27 cellular contexts compared by ENCODE assay signal in genomic region chr3:178709047-178709446, GRCh38.
DNase-seq lines count a peak whose midpoint lies in the region; ATAC-seq, FAIRE-seq and TF ChIP-seq lines count a peak whose summit lies in the region.
"Had no signal": no experiment of that assay in that cellular context is flagged by ENCODE, and none has a peak within 500 bp of the region (broad histone marks: within the 10 kb centered on the region; RNA-seq: fewer than 3 reads in every experiment).

No MANE protein-coding gene starts in this region.

- dilution Hi-C loops in IMR-90 (cut with HindIII; ENCODE audit: low sequenced_read_pairs, unreplicated experiment) = no loop called here

- 37% methylated on average over 2 of the region's 6 CpGs; no CpG with 5 or more reads in 1 of the 2 experiments for WGBS in IMR-90 (ENCODE audit: extremely low coverage in 2 of 2, insufficient read length in 1 of 2), 2 experiments

- TF ChIP-seq RAD21 in IMR-90 (IDR thresholded peaks at IDR 0.05; ENCODE audit: low read length) = no peak

- FAIRE-seq in RCC 7860 (lab: Jason Lieb, UNC) = no peak
- FAIRE-seq: endothelial cell of umbilical vein had no signal

- H4K8ac ChIP-seq in IMR-90 (ENCODE audit: low read depth in 2 of 2, low read length in 2 of 2) = no peak overlapping the region

- ATAC-seq in IMR-90 (ENCODE audit: low read depth) (no peak), T-cell (replicated peaks in 1 of 4) (no peak)
- ATAC-seq: activated CD8-positive, alpha-beta memory T cell treated with anti-CD3 and anti-CD28 coated beads, Interleukin-2, amount 10 ng/mL, durations not matched to agents 7 days and 5 days; activated naive CD4-positive, alpha-beta T cell treated with anti-CD3 and anti-CD28 coated beads, Interleukin-2, amount 50 U/mL, for 72 hours; activated T-cell treated with anti-CD3 and anti-CD28 coated beads, Interleukin-2, amount 50 U/mL, for 72 hours; psoas muscle; stimulated activated naive CD8-positive, alpha-beta T cell treated with anti-CD3 and anti-CD28 coated beads, Interleukin-15, amount 100 ng/mL, for 72 hours had no signal

- peak; percentile 23 for DNase-seq in COLO668 (lab: John Stamatoyannopoulos, UW; ENCODE audit: unreplicated experiment)
- DNase-seq in IMR-90 = peak; percentile 4
- DNase-seq in NCI-H69 (lab: John Stamatoyannopoulos, UW) = peak; percentile 42
- DNase-seq in fibroblast of mammary gland (ENCODE audit: low read depth) = peak; percentile 6
- DNase-seq in foreskin melanocyte = no peak
- DNase-seq in H4 (ENCODE audit: low spot score) = no peak
- no peak for DNase-seq in RCC 7860 (ENCODE audit: low spot score)
- no peak for DNase-seq in T-cell
- DNase-seq: activated CD4-positive, alpha-beta T cell treated with anti-CD3 and anti-CD28 coated beads, Interleukin-2, amount 10 ng/mL, durations not matched to agents 7 days and 5 days; activated CD8-positive, alpha-beta memory T cell treated with anti-CD3 and anti-CD28 coated beads, Interleukin-2, amount 10 ng/mL, durations not matched to agents 7 days and 5 days; activated T-cell treated with anti-CD3 and anti-CD28 coated beads, Interleukin-2, amount 50 U/mL, for 72 hours; C1 segment of cervical spinal cord; central memory CD4-positive, alpha-beta T cell; HFFc6; MG63; NCI-H1417 treated with DMSO at 0.1 percent for 48 hours; NCI-H345; OCI-M1; psoas muscle; Right ventricle myocardium superior; stimulated activated naive CD8-positive, alpha-beta T cell treated with anti-CD3 and anti-CD28 coated beads, Interleukin-15, amount 100 ng/mL, for 72 hours; T-helper 9 cell; WERI-Rb-1 had no signal

- H3K9me3 Mint-ChIP-seq in T-cell = no peaks in the 10 kb centered on the region
- H3K9me3 Mint-ChIP-seq: activated T-cell treated with anti-CD3 and anti-CD28 coated beads, Interleukin-2, amount 50 U/mL, for 72 hours; stimulated activated naive CD8-positive, alpha-beta T cell treated with anti-CD3 and anti-CD28 coated beads, Interleukin-15, amount 100 ng/mL, for 72 hours had no signal

- H3K27me3 ChIP-seq in IMR-90 (ENCODE audit: control insufficient read depth, insufficient read depth, low read length) = no peaks in the 10 kb centered on the region
- H3K27me3 ChIP-seq: MG63, neutrophil, tibial nerve had no signal

- no peaks in the 10 kb centered on the region for H3K36me3 ChIP-seq in IMR-90 (ENCODE audit: control insufficient read depth, insufficient read depth, low read length)
- H3K36me3 ChIP-seq: MG63, neutrophil, tibial nerve, WERI-Rb-1 had no signal

- no peaks in the 10 kb centered on the region for H3K36me3 Mint-ChIP-seq in T-cell
- H3K36me3 Mint-ChIP-seq: activated CD8-positive, alpha-beta memory T cell treated with anti-CD3 and anti-CD28 coated beads, Interleukin-2, amount 10 ng/mL, durations not matched to agents 7 days and 5 days had no signal

- no peak overlapping the region for H3K4me3 Mint-ChIP-seq in T-cell
- H3K4me3 Mint-ChIP-seq: activated CD4-positive, alpha-beta T cell treated with anti-CD3 and anti-CD28 coated beads, Interleukin-2, amount 10 ng/mL, durations not matched to agents 7 days and 5 days; activated CD8-positive, alpha-beta memory T cell treated with anti-CD3 and anti-CD28 coated beads, Interleukin-2, amount 10 ng/mL, durations not matched to agents 7 days and 5 days; activated T-cell treated with anti-CD3 and anti-CD28 coated beads, Interleukin-2, amount 50 U/mL, for 72 hours; HFFc6; stimulated activated naive CD8-positive, alpha-beta T cell treated with anti-CD3 and anti-CD28 coated beads, Interleukin-15, amount 100 ng/mL, for 72 hours had no signal

- POLR2A ChIA-PET in IMR-90 (lab: Charles Lee; ENCODE audit: unreplicated experiment) = no interaction called here
- POLR2A ChIA-PET in T-cell (lab: Charles Lee) = no interaction called here

- H2AK5ac ChIP-seq in IMR-90 (ENCODE audit: low read depth, low read length) = no peak overlapping the region

- intact Hi-C loops in IMR-90 (cut with micrococcal nuclease) = loop anchor here (10.0 kb wide), 1 partner anchor 274 kb away; no protein-coding TSS in a partner anchor

- no peaks in the 10 kb centered on the region for H3K27me3 Mint-ChIP-seq in T-cell
- H3K27me3 Mint-ChIP-seq: activated CD4-positive, alpha-beta T cell treated with anti-CD3 and anti-CD28 coated beads, Interleukin-2, amount 10 ng/mL, durations not matched to agents 7 days and 5 days; activated CD8-positive, alpha-beta memory T cell treated with anti-CD3 and anti-CD28 coated beads, Interleukin-2, amount 10 ng/mL, durations not matched to agents 7 days and 5 days; stimulated activated naive CD8-positive, alpha-beta T cell treated with anti-CD3 and anti-CD28 coated beads, Interleukin-15, amount 100 ng/mL, for 72 hours had no signal

- no TSS peak for BruUV-seq in IMR-90 (replicated peaks; lab: Mats Ljungman, UMichigan)

- in situ Hi-C loops in IMR-90 (cut with MboI; ENCODE audit: low sequenced_read_pairs) = no loop called here

- no peak overlapping the region for H2BK120ac ChIP-seq in IMR-90 (ENCODE audit: low read depth, low read length)

- TF ChIP-seq CTCF in IMR-90 (conservative IDR thresholded peaks at IDR 0.05; ENCODE audit: low read depth, low read length) = no peak
- no peak for TF ChIP-seq CTCF in fibroblast of mammary gland (conservative IDR thresholded peaks at IDR 0.05; ENCODE audit: control insufficient read depth, insufficient read depth, low read depth, low read length)

- H3K27ac Mint-ChIP-seq in T-cell = no peak overlapping the region
- H3K27ac Mint-ChIP-seq: activated CD4-positive, alpha-beta T cell treated with anti-CD3 and anti-CD28 coated beads, Interleukin-2, amount 10 ng/mL, durations not matched to agents 7 days and 5 days; activated CD8-positive, alpha-beta memory T cell treated with anti-CD3 and anti-CD28 coated beads, Interleukin-2, amount 10 ng/mL, durations not matched to agents 7 days and 5 days; activated naive CD4-positive, alpha-beta T cell treated with anti-CD3 and anti-CD28 coated beads, Interleukin-2, amount 50 U/mL, for 72 hours; activated T-cell treated with anti-CD3 and anti-CD28 coated beads, Interleukin-2, amount 50 U/mL, for 72 hours; HFFc6 had no signal

- no peak overlapping the region for H4K5ac ChIP-seq in IMR-90 (ENCODE audit: low read depth, low read length)

- H3K4me2 ChIP-seq in IMR-90 (ENCODE audit: low read depth, low read length) = no peak overlapping the region

- no peak overlapping the region for H3K18ac ChIP-seq in IMR-90 (ENCODE audit: low read depth, low read length)

- H3K4me1 Mint-ChIP-seq in T-cell = peaks cover 6 to 12% (median 6%) of the 10 kb centered on the region in 3 donors
- H3K4me1 Mint-ChIP-seq: activated CD8-positive, alpha-beta memory T cell treated with anti-CD3 and anti-CD28 coated beads, Interleukin-2, amount 10 ng/mL, durations not matched to agents 7 days and 5 days; stimulated activated naive CD8-positive, alpha-beta T cell treated with anti-CD3 and anti-CD28 coated beads, Interleukin-15, amount 100 ng/mL, for 72 hours had no signal

- H3K4me1 ChIP-seq in IMR-90 (ENCODE audit: control insufficient read depth, insufficient read depth, low read length) = peaks cover 17% of the 10 kb centered on the region
- H3K4me1 ChIP-seq: psoas muscle, tibial nerve had no signal

- H3K14ac ChIP-seq in IMR-90 (replicated peaks; ENCODE audit: low read depth, low read length) = no peak overlapping the region

- no peak overlapping the region for H3K56ac ChIP-seq in IMR-90 (ENCODE audit: extremely low read depth, insufficient read depth, low read length)

- no peak overlapping the region for H2AFZ ChIP-seq in IMR-90 (replicated peaks; ENCODE audit: low read length, poor library complexity)

- no peak overlapping the region for H2AK9ac ChIP-seq in IMR-90 (replicated peaks; ENCODE audit: low read depth, low read length, poor library complexity)

- H3K4ac ChIP-seq in IMR-90 (ENCODE audit: low read depth, low read length) = no peak overlapping the region

- no peaks in the 10 kb centered on the region for H4K20me1 ChIP-seq in IMR-90 (ENCODE audit: insufficient read depth, low read length)

- TF ChIP-seq POLR2A in IMR-90 (IDR thresholded peaks at IDR 0.05; ENCODE audit: low read depth, low read length) = no peak

- H3K9ac ChIP-seq in IMR-90 (ENCODE audit: low read depth, low read length) = no peak overlapping the region

- no peak overlapping the region for H3K4me3 ChIP-seq in IMR-90 (ENCODE audit: insufficient read depth, low read depth, low read length)
- no peak overlapping the region for H3K4me3 ChIP-seq in fibroblast of mammary gland (ENCODE audit: control insufficient read depth, low read depth, low read length)
- H3K4me3 ChIP-seq: MG63, psoas muscle, tibial nerve had no signal

- H3K27ac ChIP-seq in IMR-90 (ENCODE audit: insufficient read depth, low read length) = no peak overlapping the region
- H3K27ac ChIP-seq: neutrophil, psoas muscle, tibial nerve, WERI-Rb-1 had no signal

- no peak overlapping the region for H2BK20ac ChIP-seq in IMR-90 (ENCODE audit: low read depth, low read length)

- CTCF ChIA-PET in IMR-90 (lab: Yijun Ruan, JAX) = no interaction called here
- CTCF ChIA-PET in T-cell (lab: Charles Lee) = no interaction called here

- peaks cover 4% of the 10 kb centered on the region; the same call in 1 of the 2 replicates for H3K9me1 ChIP-seq in IMR-90 (ENCODE audit: insufficient read depth, low read length)

- no peak overlapping the region for H2BK15ac ChIP-seq in IMR-90 (ENCODE audit: low read depth, low read length)

- no peak overlapping the region for H4K91ac ChIP-seq in IMR-90 (ENCODE audit: insufficient read depth, low read depth, low read length)

- no peak overlapping the region for H2BK5ac ChIP-seq in IMR-90 (ENCODE audit: low read depth, low read length, poor library complexity, severe bottlenecking)

- no peak overlapping the region for H3K23ac ChIP-seq in IMR-90 (ENCODE audit: low read depth, low read length)

- H3K9me3 ChIP-seq in IMR-90 (ENCODE audit: control insufficient read depth, insufficient read depth, low read length) = no peaks in the 10 kb centered on the region
- H3K9me3 ChIP-seq: MG63, neutrophil, psoas muscle, tibial nerve had no signal

- H3K79me1 ChIP-seq in IMR-90 (ENCODE audit: low read depth in 1 of 2, low read length in 2 of 2) = no peaks in the 10 kb centered on the region

TF ChIP-seq in IMR-90, 13 proteins besides CTCF, POLR2A, EP300 and RAD21 (continues in another document):
- TF ChIP-seq CEBPB (IDR thresholded peaks at IDR 0.05; ENCODE audit: low read depth, low read length) (no peak), MAZ (IDR thresholded peaks at IDR 0.05; ENCODE audit: borderline replicate concordance, low read depth, low read length) (no peak), ELK1 (IDR thresholded peaks at IDR 0.05; ENCODE audit: borderline replicate concordance, low read depth, low read length) (no peak), BHLHE40 (IDR thresholded peaks at IDR 0.05; ENCODE audit: low read depth, low read length) (no peak)

Comparison
In these comparisons a context has a peak if more than half of its experiments do, and no peak if none do; other contexts are left out.
1. DNase-seq: peak in COLO668 (single experiment), IMR-90 (single experiment), NCI-H69 (single experiment) and fibroblast of mammary gland (single experiment); none in foreskin melanocyte (single experiment), H4 (single experiment), RCC 7860 (single experiment) and T-cell (0 of 34).